Comparison of ENCODE assay signal across 8 cellular contexts in the genomic region with DNA sequence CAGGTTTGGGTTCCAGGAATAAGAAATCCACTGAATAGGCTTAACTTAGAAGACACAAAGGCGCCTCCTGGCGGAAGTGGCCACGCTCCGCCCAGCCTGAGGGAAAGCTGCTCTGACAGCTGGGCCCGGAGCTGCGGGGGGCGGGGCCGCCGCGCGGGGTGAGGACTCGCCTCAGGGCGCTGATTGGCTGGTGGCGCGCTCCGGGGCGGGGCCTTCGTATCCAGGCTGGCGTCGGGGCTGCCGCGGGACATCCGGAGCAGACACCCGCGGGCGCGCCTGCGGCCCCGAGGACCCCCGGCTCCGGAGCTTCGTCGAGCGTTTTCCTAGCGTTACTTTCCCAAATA. TPM values are rescaled to one million over a fixed set of nuclear protein-coding genes. Genes with fewer than 3 reads are reported as not detected.
DNase-seq lines count a peak whose midpoint lies in the region; ATAC-seq, FAIRE-seq and TF ChIP-seq lines count a peak whose summit lies in the region.
"Not testable (repeated sequence)": the region's sequence is repeated elsewhere in the genome, so short reads cannot be mapped to it uniquely, and the experiment has no call there.

No MANE protein-coding gene starts in this region.

- DNase-seq in AG04450 (ENCODE audit: low read depth, low spot score); GM19239 (ENCODE audit: insufficient read length, low spot score); T-helper 17 cell; central memory CD8-positive, alpha-beta T cell (ENCODE audit: low spot score in 2 of 2); left lobe of liver (ENCODE audit: low spot score); sigmoid colon: not testable (repeated sequence)

- not testable (repeated sequence) for H3K4me3 ChIP-seq in AG04450 (ENCODE audit: low read depth, low read length)
- peak overlapping the region in 3 of 4 donors; percentile 49 to 54 (median 53) for H3K4me3 ChIP-seq in sigmoid colon

- not testable (repeated sequence) for TF ChIP-seq EP300 in sigmoid colon (IDR thresholded peaks at IDR 0.05)

- peak; percentile 78 for ATAC-seq in HG02588 (IDR thresholded peaks at IDR 0.05; ENCODE audit: unreplicated experiment)
- peak; percentile 76 for ATAC-seq in HG03439 (IDR thresholded peaks at IDR 0.05; ENCODE audit: unreplicated experiment)
- peak; percentile 80 for ATAC-seq in T-helper 17 cell
- peak; percentile 80 for ATAC-seq in central memory CD8-positive, alpha-beta T cell (replicated peaks; ENCODE audit: extremely low read depth, poor library complexity, severe bottlenecking)
- peak; percentile 86 for ATAC-seq in left lobe of liver

- not testable (repeated sequence) for H3K9me3 Mint-ChIP-seq in central memory CD8-positive, alpha-beta T cell

- not testable (repeated sequence) for H3K4me1 Mint-ChIP-seq in T-helper 17 cell; central memory CD8-positive, alpha-beta T cell

- not testable (repeated sequence) for H3K27me3 Mint-ChIP-seq in T-helper 17 cell; central memory CD8-positive, alpha-beta T cell

- H3K27ac ChIP-seq in AG04450 (ENCODE audit: low read depth, low read length) (peak overlapping the region; percentile 39), sigmoid colon (peak overlapping the region; percentile 51 to 93 (median 86))

- TF ChIP-seq CTCF in AG04450 (IDR thresholded peaks at IDR 0.05; ENCODE audit: low read depth, low read length); sigmoid colon (IDR thresholded peaks at IDR 0.05): not testable (repeated sequence)

- CTCF ChIA-PET in AG04450 (lab: Charles Lee): not testable (repeated sequence)

- H3K27me3 ChIP-seq in AG04450 (ENCODE audit: control insufficient read depth, insufficient read depth, low read length); sigmoid colon: not testable (repeated sequence)

- no CpG with 5 or more reads among the region's 35 CpGs for WGBS in sigmoid colon, 2 donors

- H3K9me3 ChIP-seq in AG04450 (ENCODE audit: control insufficient read depth, insufficient read depth, low read length); T-helper 17 cell (ENCODE audit: control insufficient read depth, low read length, poor library complexity, severe bottlenecking); sigmoid colon: not testable (repeated sequence)

- POLR2A ChIA-PET in AG04450 (lab: Yijun Ruan, JAX): not testable (repeated sequence)

- not testable (repeated sequence) for H3K4me1 ChIP-seq in sigmoid colon

- not testable (repeated sequence) for H3K36me3 Mint-ChIP-seq in T-helper 17 cell (ENCODE audit: low read depth)
- H3K36me3 Mint-ChIP-seq in central memory CD8-positive, alpha-beta T cell (ENCODE audit: insufficient read depth): peaks cover 15% of the 10 kb centered on the region

- intact Hi-C loops in sigmoid colon (cut with DNase I): not testable (repeated sequence)

- H3K27ac Mint-ChIP-seq in T-helper 17 cell: peak overlapping the region; percentile 88
- peak overlapping the region; percentile 92 for H3K27ac Mint-ChIP-seq in central memory CD8-positive, alpha-beta T cell (ENCODE audit: low read depth)

- not testable (repeated sequence) for H3K36me3 ChIP-seq in sigmoid colon

- FAIRE-seq in GM19239 (lab: Jason Lieb, UNC): peak; percentile 100

- peak overlapping the region; percentile 63 for H3K4me3 Mint-ChIP-seq in T-helper 17 cell
- peak overlapping the region; percentile 65 for H3K4me3 Mint-ChIP-seq in central memory CD8-positive, alpha-beta T cell

- TF ChIP-seq POLR2A in sigmoid colon (IDR thresholded peaks at IDR 0.05): not testable (repeated sequence)

RNA-seq across cellular contexts. Expression of gene CDK11A, which starts 22.4 kb away (rescaled TPM):
- 6.0 and 10.6 TPM in 2 replicates for polyA plus RNA-seq in AG04450 (2011; rRNA removed)
- polyA minus RNA-seq in AG04450 (2011; rRNA and poly(A)+ RNA removed): 8.3 and 13.4 TPM in 2 replicates
- 100 to 1,000 TPM; 218 to 232 TPM for total RNA-seq in T-helper 17 cell
- total RNA-seq in left lobe of liver: 13.6 TPM
- total RNA-seq in sigmoid colon: 10 to 100 TPM; 21.6 to 53.7 (median 37.5) TPM
- 10 to 100 TPM; 19.8 to 35.0 (median 33.1) TPM for polyA plus RNA-seq in sigmoid colon

RNA-seq across cellular contexts. Expression of gene NADK, which starts 31.7 kb away (rescaled TPM):
- polyA plus RNA-seq in AG04450 (2011; rRNA removed) (37.8 and 39.8 TPM in 2 replicates), sigmoid colon (100 to 1,000 TPM in 2 of 3 donors, 10 to 100 TPM in 1; 72.7 to 121 (median 107) TPM)
- 28.3 and 35.4 TPM in 2 replicates for polyA minus RNA-seq in AG04450 (2011; rRNA and poly(A)+ RNA removed)
- total RNA-seq in T-helper 17 cell (10 to 100 TPM; 54.8 to 61.5 TPM), left lobe of liver (136 TPM), sigmoid colon (10 to 100 TPM; 34.9 to 66.7 (median 42.4) TPM)

RNA-seq across cellular contexts. Expression of gene SLC35E2B, which starts 53.9 kb away (rescaled TPM):
- polyA plus RNA-seq in AG04450 (2011; rRNA removed): 30.5 and 36.4 TPM in 2 replicates
- polyA minus RNA-seq in AG04450 (2011; rRNA and poly(A)+ RNA removed): 36.4 and 42.3 TPM in 2 replicates
- 10 to 100 TPM; 67.5 to 87.3 TPM for total RNA-seq in T-helper 17 cell
- 18.6 TPM for total RNA-seq in left lobe of liver
- 10 to 100 TPM; 25.0 to 78.1 (median 31.6) TPM for total RNA-seq in sigmoid colon
- polyA plus RNA-seq in sigmoid colon: 10 to 100 TPM in 2 of 3 donors, 1 to 10 TPM in 1; 9.5 to 38.5 (median 12.0) TPM

Comparison
In these comparisons a context has a peak if more than half of its experiments do, and no peak if none do; other contexts are left out.
1. RNA of gene CDK11A, which starts 22.4 kb away (total RNA-seq): 218 to 232 TPM in T-helper 17 cell; 21.6 to 53.7 TPM in sigmoid colon and 13.6 TPM in left lobe of liver (single experiment); every median in the first group is over 4 times any median in the second.
2. Peak in every context shown above with its lines, with median percentiles within 50 percentile points of each other: ATAC-seq.